Comparison of ENCODE assay signal across 8 cellular contexts in genomic region chr11:43644626-43645299, GRCh38. TPM values are rescaled to one million over a fixed set of nuclear protein-coding genes. Genes with fewer than 3 reads are reported as not detected.
DNase-seq lines count a peak whose midpoint lies in the region; ATAC-seq and TF ChIP-seq lines count a peak whose summit lies in the region.

No MANE protein-coding gene starts in this region.

- H3K27me3 Mint-ChIP-seq in activated naive CD8-positive, alpha-beta T cell treated with anti-CD3 and anti-CD28 coated beads for 36 hours = peaks cover 10% of the 10 kb centered on the region

- ATAC-seq in stimulated activated naive CD8-positive, alpha-beta T cell treated with anti-CD3 and anti-CD28 coated beads, Interleukin-15, Interleukin-2, amounts not matched to agents 100 U/mL and 50 U/mL, for 24 hours = no peak
- no peak for ATAC-seq in GM18861 (IDR thresholded peaks at IDR 0.05; ENCODE audit: unreplicated experiment)

- H3K27ac Mint-ChIP-seq in activated naive CD8-positive, alpha-beta T cell treated with anti-CD3 and anti-CD28 coated beads for 36 hours = peak overlapping the region; percentile 90

- H3K27me3 ChIP-seq in HAP-1 (ENCODE audit: low read depth) = peaks cover 23% of the 10 kb centered on the region

- H3K9me3 Mint-ChIP-seq in activated naive CD8-positive, alpha-beta T cell treated with anti-CD3 and anti-CD28 coated beads for 36 hours = peaks cover 3% of the 10 kb centered on the region

- H3K36me3 ChIP-seq in HAP-1 (replicated peaks) = no peaks in the 10 kb centered on the region

- DNase-seq in HAP-1 (ENCODE audit: low spot score in 2 of 2) (no peak), NOMO-1 (lab: John Stamatoyannopoulos, UW; ENCODE audit: unreplicated experiment in 2 of 2) (no peak), epidermal melanocyte (ENCODE audit: insufficient read length, low spot score) (no peak)
- DNase-seq in activated naive CD8-positive, alpha-beta T cell treated with anti-CD3 and anti-CD28 coated beads for 36 hours = no peak
- peak; percentile 4 for DNase-seq in stimulated activated naive CD8-positive, alpha-beta T cell treated with anti-CD3 and anti-CD28 coated beads, Interleukin-15, Interleukin-2, amounts not matched to agents 100 U/mL and 50 U/mL, for 24 hours

- in situ Hi-C loops in HAP-1 (cut with MboI; ENCODE audit: low sequenced_read_pairs) = no loop called here

- peak overlapping the region; percentile 95 for H3K4me3 Mint-ChIP-seq in activated naive CD8-positive, alpha-beta T cell treated with anti-CD3 and anti-CD28 coated beads for 36 hours

- no peak for TF ChIP-seq CTCF in 22Rv1 (IDR thresholded peaks at IDR 0.05)

- peaks cover 10% of the 10 kb centered on the region for H3K4me1 ChIP-seq in HAP-1

- H3K4me3 ChIP-seq in HAP-1 = peak overlapping the region; percentile 74
- H3K4me3 ChIP-seq in iPS-18c (ENCODE audit: insufficient read depth, low read depth, low read length) = peak overlapping the region; percentile 84

- H3K36me3 Mint-ChIP-seq in activated naive CD8-positive, alpha-beta T cell treated with anti-CD3 and anti-CD28 coated beads for 36 hours = peaks cover 5% of the 10 kb centered on the region

- peaks cover 20% of the 10 kb centered on the region for H3K4me1 Mint-ChIP-seq in activated naive CD8-positive, alpha-beta T cell treated with anti-CD3 and anti-CD28 coated beads for 36 hours

- H3K9me3 ChIP-seq in HAP-1 = no peaks in the 10 kb centered on the region
- no peaks in the 10 kb centered on the region for H3K9me3 ChIP-seq in iPS-18c (ENCODE audit: control insufficient read depth, insufficient read depth, low read length)

- peak overlapping the region; percentile 29; the same call in 1 of the 2 replicates for H3K27ac ChIP-seq in 22Rv1

RNA-seq across cellular contexts. Expression of gene HSD17B12, which starts 35.8 kb away (rescaled TPM):
- 10 to 100 TPM; 54.2 to 56.0 TPM for total RNA-seq in activated naive CD8-positive, alpha-beta T cell treated with anti-CD3 and anti-CD28 coated beads for 36 hours
